Comparison of ENCODE assay signal across 22 cellular contexts in the genomic region with DNA sequence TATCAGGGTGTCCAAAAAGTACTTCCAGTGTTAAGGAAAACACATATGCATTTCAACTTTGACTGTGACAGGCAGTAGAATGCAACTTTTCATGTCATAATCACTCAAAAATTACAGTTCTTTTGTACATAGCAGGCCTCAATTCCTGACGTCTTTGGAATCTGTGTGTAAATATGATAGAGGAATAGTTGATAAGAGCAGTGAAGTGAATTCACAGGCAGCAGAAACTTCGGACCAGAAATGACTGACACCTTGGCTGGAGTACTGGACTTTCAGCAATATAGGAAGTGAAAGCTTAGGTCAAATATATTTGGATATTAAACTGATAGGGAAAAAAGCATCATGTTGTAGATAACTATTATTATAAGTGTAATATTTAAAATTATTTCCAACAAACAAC.
"Had no signal": no experiment of that assay in that cellular context is flagged by ENCODE, and none has a peak within 500 bp of the region (broad histone marks: within the 10 kb centered on the region; RNA-seq: fewer than 3 reads in every experiment).

No MANE protein-coding gene starts in this region.

- H3K36me3 ChIP-seq: left ventricle myocardium inferior, pancreas, right lobe of liver, suprapubic skin, thoracic aorta, tibial artery, upper lobe of right lung had no signal

- H3K4me3 ChIP-seq: left ventricle myocardium inferior, lung, mucosa of descending colon, pancreas, psoas muscle, right lobe of liver, suprapubic skin, thoracic aorta, tibial artery, upper lobe of right lung had no signal

- DNase-seq: hypothalamus; immature natural killer cell; islet precursor cell; left ventricle myocardium inferior; midbrain; mucosa of descending colon; naive thymus-derived CD4-positive, alpha-beta T cell; pancreas; psoas muscle; right lobe of liver; stimulated activated CD4-positive, alpha-beta T cell treated with anti-CD3 and anti-CD28 coated beads, Interleukin-12 subunit alpha, Interleukin-12 subunit beta, amount 100 ng/mL, for 4 hours; stimulated activated CD4-positive, alpha-beta T cell treated with anti-CD3 and anti-CD28 coated beads, Interleukin-15, amount 100 ng/mL, for 24 hours; stimulated activated CD4-positive, alpha-beta T cell treated with anti-CD3 and anti-CD28 coated beads, Interleukin-2, amount 100 ng/mL, for 24 hours; stimulated activated CD4-positive, alpha-beta T cell treated with anti-CD3 and anti-CD28 coated beads, Interleukin-4, amount 100 ng/mL, for 1 hour; stimulated activated naive CD4-positive, alpha-beta T cell; tibial artery; upper lobe of right lung had no signal

- H3K9me3 ChIP-seq: pancreas, psoas muscle, right lobe of liver, thoracic aorta, tibial artery, upper lobe of right lung had no signal

- H3K27me3 ChIP-seq: pancreas, right lobe of liver, suprapubic skin, tibial artery, upper lobe of right lung had no signal

- ATAC-seq: mucosa of descending colon; naive thymus-derived CD4-positive, alpha-beta T cell; natural killer cell treated with Interleukin-12 subunit alpha and Interleukin-12 subunit beta and Interleukin-15 and Interleukin-18, amount 100 ng/mL, for 72 hours; psoas muscle; right lobe of liver; stimulated activated effector memory CD8-positive, alpha-beta T cell treated with anti-CD3 and anti-CD28 coated beads, Interleukin-12 subunit alpha, Interleukin-12 subunit beta, amount 100 ng/mL, for 72 hours; upper lobe of right lung had no signal

- H3K27ac ChIP-seq: left ventricle myocardium inferior, pancreas, psoas muscle, right lobe of liver, suprapubic skin, thoracic aorta, tibial artery, upper lobe of right lung had no signal

- H3K4me1 ChIP-seq: left ventricle myocardium inferior, pancreas, psoas muscle, right lobe of liver, suprapubic skin, tibial artery, upper lobe of right lung had no signal
